ENCODE assay signal across 8 cellular contexts in the genomic region with DNA sequence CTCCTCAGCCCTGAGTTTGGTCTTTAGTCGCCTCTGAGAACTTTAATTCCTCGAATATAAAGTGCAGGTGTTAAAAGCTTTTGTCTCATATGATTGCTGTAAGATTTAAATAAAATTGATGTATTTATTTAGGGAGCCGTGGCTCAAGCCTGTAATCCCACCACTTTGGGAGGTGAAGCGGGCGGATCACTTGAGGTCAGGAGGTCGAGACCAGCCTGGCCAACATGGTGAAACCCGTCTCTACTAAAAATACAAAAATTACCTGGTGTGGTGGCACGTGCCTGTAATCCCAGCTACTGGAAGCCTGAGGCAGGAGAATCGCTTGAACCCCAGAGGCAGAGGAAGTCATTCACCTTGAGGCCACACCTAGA. TPM values are rescaled to one million over a fixed set of nuclear protein-coding genes. Genes with fewer than 3 reads are reported as not detected.
DNase-seq lines count a peak whose midpoint lies in the region; ATAC-seq and TF ChIP-seq lines count a peak whose summit lies in the region.

No MANE protein-coding gene starts in this region.

- WGBS in heart right ventricle, 2 donors, result 61 to 67% methylated on average over 9 of the region's 9 CpGs

- H3K36me3 Mint-ChIP-seq in activated CD8-positive, alpha-beta T cell treated with anti-CD3 and anti-CD28 coated beads, Interleukin-2, amount 10 ng/mL, durations not matched to agents 7 days and 5 days (ENCODE audit: low read depth), result peaks cover 36% of the 10 kb centered on the region

- H3K9me3 Mint-ChIP-seq in activated CD8-positive, alpha-beta T cell treated with anti-CD3 and anti-CD28 coated beads, Interleukin-2, amount 10 ng/mL, durations not matched to agents 7 days and 5 days (ENCODE audit: insufficient read depth), result no peaks in the 10 kb centered on the region

- ATAC-seq in heart right ventricle (no peak), Right ventricle myocardium superior (ENCODE audit: poor library complexity) (no peak), lower lobe of right lung (no peak), HG03159 (IDR thresholded peaks at IDR 0.05; ENCODE audit: unreplicated experiment) (no peak), GM21360 (IDR thresholded peaks at IDR 0.05; ENCODE audit: unreplicated experiment) (no peak)
- ATAC-seq in activated CD8-positive, alpha-beta T cell treated with anti-CD3 and anti-CD28 coated beads, Interleukin-2, amount 10 ng/mL, durations not matched to agents 7 days and 5 days, result no peak

- no peaks in the 10 kb centered on the region for H3K36me3 ChIP-seq in heart right ventricle
- no peaks in the 10 kb centered on the region for H3K36me3 ChIP-seq in lower lobe of right lung
- no peaks in the 10 kb centered on the region for H3K36me3 ChIP-seq in uterus

- POLR2A ChIA-PET in activated CD8-positive, alpha-beta T cell treated with anti-CD3 and anti-CD28 coated beads, Interleukin-2, amount 10 ng/mL, durations not matched to agents 7 days and 5 days (lab: Charles Lee), result interaction anchor here (0.6 to 5.4 kb wide), 19 partner anchors 9 to 907 kb away, joined by 3 to 51 read pairs (median 4); a partner anchor contains a TSS

- H3K4me3 ChIP-seq in heart right ventricle (peak overlapping the region in 7 of 10 donors; percentile 54 to 87 (median 68)), lower lobe of right lung (peak overlapping the region; percentile 86), uterus (no peak overlapping the region)

- H3K9me3 ChIP-seq in heart right ventricle (no peaks in the 10 kb centered on the region), lower lobe of right lung (no peaks in the 10 kb centered on the region), uterus (no peaks in the 10 kb centered on the region)

- H3K27ac ChIP-seq in heart right ventricle, result peak overlapping the region in 2 of 10 donors; percentile 26 to 88
- no peak overlapping the region for H3K27ac ChIP-seq in lower lobe of right lung
- peak overlapping the region; percentile 8 to 92 for H3K27ac ChIP-seq in uterus

- H3K27me3 ChIP-seq in heart right ventricle, result peaks cover 0 to 6% (median 0%) of the 10 kb centered on the region in 7 donors
- H3K27me3 ChIP-seq in lower lobe of right lung (ENCODE audit: low read depth), result no peaks in the 10 kb centered on the region
- no peaks in the 10 kb centered on the region for H3K27me3 ChIP-seq in uterus

- TF ChIP-seq CTCF in heart right ventricle (IDR thresholded peaks at IDR 0.05), result no peak
- TF ChIP-seq CTCF in lower lobe of right lung (IDR thresholded peaks at IDR 0.05), result no peak
- TF ChIP-seq CTCF in uterus (IDR thresholded peaks at IDR 0.05), result no peak

- H3K27me3 Mint-ChIP-seq in activated CD8-positive, alpha-beta T cell treated with anti-CD3 and anti-CD28 coated beads, Interleukin-2, amount 10 ng/mL, durations not matched to agents 7 days and 5 days (ENCODE audit: low read depth), result peaks cover 4% of the 10 kb centered on the region

- no peak for DNase-seq in heart right ventricle
- no peak for DNase-seq in Right ventricle myocardium superior
- DNase-seq in activated CD8-positive, alpha-beta T cell treated with anti-CD3 and anti-CD28 coated beads, Interleukin-2, amount 10 ng/mL, durations not matched to agents 7 days and 5 days, result no peak
- no peak for DNase-seq in lower lobe of right lung
- no peak for DNase-seq in uterus
- no peak for DNase-seq in NCI-H2029 treated with DMSO at 0.1 percent for 48 hours (lab: John Stamatoyannopoulos, UW)

- intact Hi-C loops in heart right ventricle (cut with DNase I) (loop anchor here in 3 of 10 donors (10.0 kb wide), 1 partner anchor 46 kb away; no protein-coding TSS in a partner anchor), Right ventricle myocardium superior (cut with DNase I) (no loop called here), lower lobe of right lung (cut with DNase I) (no loop called here), uterus (cut with DNase I; ENCODE audit: low total_unique reads) (loop anchor here (10.0 kb wide), 1 partner anchor 56 kb away; no protein-coding TSS in a partner anchor)

- H3K4me1 ChIP-seq in heart right ventricle, result peaks cover 9 to 49% (median 39%) of the 10 kb centered on the region in 9 donors
- peaks cover 36% of the 10 kb centered on the region for H3K4me1 ChIP-seq in lower lobe of right lung
- peaks cover 0 to 16% of the 10 kb centered on the region in 2 donors for H3K4me1 ChIP-seq in uterus

- no peak for TF ChIP-seq POLR2A in uterus (IDR thresholded peaks at IDR 0.05)

- peaks cover 61% of the 10 kb centered on the region for H3K4me1 Mint-ChIP-seq in activated CD8-positive, alpha-beta T cell treated with anti-CD3 and anti-CD28 coated beads, Interleukin-2, amount 10 ng/mL, durations not matched to agents 7 days and 5 days (ENCODE audit: low read depth)

- H3K27ac Mint-ChIP-seq in activated CD8-positive, alpha-beta T cell treated with anti-CD3 and anti-CD28 coated beads, Interleukin-2, amount 10 ng/mL, durations not matched to agents 7 days and 5 days, result peak overlapping the region; percentile 96

- H3K4me3 Mint-ChIP-seq in activated CD8-positive, alpha-beta T cell treated with anti-CD3 and anti-CD28 coated beads, Interleukin-2, amount 10 ng/mL, durations not matched to agents 7 days and 5 days, result peak overlapping the region; percentile 98

- CTCF ChIA-PET in activated CD8-positive, alpha-beta T cell treated with anti-CD3 and anti-CD28 coated beads, Interleukin-2, amount 10 ng/mL, durations not matched to agents 7 days and 5 days (lab: Charles Lee), result interaction anchor here (0.6 to 9.8 kb wide), 9 partner anchors 16 to 1096 kb away, joined by 3 to 65 read pairs (median 3); a partner anchor contains a TSS

RNA-seq across cellular contexts. Expression of a gene that starts 0.6 kb away (rescaled TPM):
- total RNA-seq in heart right ventricle, result 10 to 100 TPM in 2 of 10 donors, 1 to 10 TPM in 8; 3.2 to 17.7 (median 5.3) TPM
- polyA plus RNA-seq in heart right ventricle, result 10 to 100 TPM in 1 of 2 donors, 1 to 10 TPM in 1; 6.3 to 30.5 TPM
- total RNA-seq in Right ventricle myocardium superior, result 7.0 TPM
- 100 to 1,000 TPM; 176 to 178 TPM for total RNA-seq in activated CD8-positive, alpha-beta T cell treated with anti-CD3 and anti-CD28 coated beads, Interleukin-2, amount 10 ng/mL, durations not matched to agents 7 days and 5 days
- total RNA-seq in lower lobe of right lung, result 120 TPM
- 10 to 100 TPM; 13.8 to 78.0 (median 32.4) TPM for total RNA-seq in uterus

RNA-seq across cellular contexts. Expression of a gene that starts 42.7 kb away (rescaled TPM):
- total RNA-seq in heart right ventricle, result 10 to 100 TPM; 43.3 to 56.1 (median 50.0) TPM
- polyA plus RNA-seq in heart right ventricle, result 10 to 100 TPM; 50.4 to 63.3 TPM
- 38.4 TPM for total RNA-seq in Right ventricle myocardium superior
- total RNA-seq in activated CD8-positive, alpha-beta T cell treated with anti-CD3 and anti-CD28 coated beads, Interleukin-2, amount 10 ng/mL, durations not matched to agents 7 days and 5 days, result 10 to 100 TPM; 79.6 to 90.2 TPM
- total RNA-seq in lower lobe of right lung, result 69.1 TPM
- total RNA-seq in uterus, result 100 to 1,000 TPM in 1 of 4 donors, 10 to 100 TPM in 3; 55.1 to 109 (median 81.8) TPM

RNA-seq across cellular contexts. Expression of a gene that starts 43.1 kb away (rescaled TPM):
- total RNA-seq in heart right ventricle (10 to 100 TPM; 14.6 to 22.8 (median 19.7) TPM), Right ventricle myocardium superior (13.9 TPM), lower lobe of right lung (13.2 TPM), uterus (100 to 1,000 TPM in 1 of 4 donors, 10 to 100 TPM in 2, 1 to 10 TPM in 1; 7.4 to 154 (median 22.1) TPM)
- polyA plus RNA-seq in heart right ventricle, result 10 to 100 TPM; 13.0 to 20.3 TPM
- total RNA-seq in activated CD8-positive, alpha-beta T cell treated with anti-CD3 and anti-CD28 coated beads, Interleukin-2, amount 10 ng/mL, durations not matched to agents 7 days and 5 days, result 10 to 100 TPM; 15.3 to 18.4 TPM

Comparison
In these comparisons a context has a peak if more than half of its experiments do, and no peak if none do; other contexts are left out.
1. H3K4me3 ChIP-seq: peak in heart right ventricle (7 of 10) and lower lobe of right lung (single experiment); none in uterus (0 of 2).